31 cellular contexts compared by ENCODE assay signal in genomic region chr7:99165816-99166215, GRCh38. TPM values are rescaled to one million over a fixed set of nuclear protein-coding genes. Genes with fewer than 3 reads are reported as not detected.
"Had no signal": no experiment of that assay in that cellular context is flagged by ENCODE, and none has a peak within 500 bp of the region (broad histone marks: within the 10 kb centered on the region; RNA-seq: fewer than 3 reads in every experiment).

No MANE protein-coding gene starts in this region.

- DNase-seq: stimulated activated CD4-positive, alpha-beta T cell treated with anti-CD3 and anti-CD28 coated beads, Interleukin-2, amount 100 ng/mL, for 48 hours; stimulated activated CD4-positive, alpha-beta T cell treated with anti-CD3 and anti-CD28 coated beads, Interleukin-4, amount 100 ng/mL, for 1 hour; stimulated activated CD4-positive, alpha-beta T cell treated with anti-CD3 and anti-CD28 coated beads, Interleukin-4, amount 100 ng/mL, for 24 hours; stimulated activated CD4-positive, alpha-beta T cell treated with anti-CD3 and anti-CD28 coated beads, Interleukin-4, amount 100 ng/mL, for 4 hours; stimulated activated CD8-positive, alpha-beta memory T cell treated with anti-CD3 and anti-CD28 coated beads, Interleukin-4, amount 100 ng/mL, for 48 hours; stimulated activated naive B cell treated with anti-CD40 and anti-IgM and Interleukin-4, amounts not matched to agents 10 μg/mL and 1 μg/mL and 100 μg/mL, for 72 hours; stimulated activated naive CD4-positive, alpha-beta T cell; stimulated activated naive CD4-positive, alpha-beta T cell treated with Interleukin-2 at 50 U/mL for 16 hours; stimulated activated naive CD8-positive, alpha-beta T cell treated with anti-CD3 and anti-CD28 coated beads, Interleukin-15, amount 100 ng/mL, for 72 hours; stimulated activated naive CD8-positive, alpha-beta T cell treated with anti-CD3 and anti-CD28 coated beads, Interleukin-15, Interleukin-2, amounts not matched to agents 100 U/mL and 50 U/mL, for 24 hours; stomach; substantia nigra; testis; thyroid gland; transverse colon; trophoblast cell; upper lobe of left lung; upper lobe of right lung; uterus had no signal

- H3K36me3 ChIP-seq: stomach, suprapubic skin, thoracic aorta, thyroid gland, tibial artery, tibial nerve, transverse colon, upper lobe of left lung, upper lobe of right lung, uterus, vagina had no signal

- FAIRE-seq: urothelium cell line had no signal

- ATAC-seq: stimulated activated effector memory CD8-positive, alpha-beta T cell treated with anti-CD3 and anti-CD28 coated beads, Interleukin-12 subunit alpha, Interleukin-12 subunit beta, amount 100 ng/mL, for 72 hours; stimulated activated memory B cell treated with anti-CD40 and anti-IgM and Interleukin-4, amounts not matched to agents 10 μg/mL and 1 μg/mL and 100 μg/mL, for 72 hours; stimulated activated naive B cell treated with anti-CD40 and anti-IgM and Interleukin-4, amounts not matched to agents 10 μg/mL and 1 μg/mL and 100 μg/mL, for 72 hours; stimulated activated naive CD8-positive, alpha-beta T cell treated with anti-CD3 and anti-CD28 coated beads, Interleukin-15, amount 100 ng/mL, for 72 hours; stimulated activated naive CD8-positive, alpha-beta T cell treated with anti-CD3 and anti-CD28 coated beads, Interleukin-15, Interleukin-2, amounts not matched to agents 100 U/mL and 50 U/mL, for 24 hours; upper lobe of right lung had no signal

- H3K27ac ChIP-seq: stomach, suprapubic skin, testis, thoracic aorta, thyroid gland, tibial artery, tibial nerve, transverse colon, upper lobe of left lung, upper lobe of right lung, uterus, vagina had no signal

- H3K4me3 ChIP-seq: stomach, suprapubic skin, testis, thoracic aorta, thyroid gland, tibial artery, tibial nerve, transverse colon, upper lobe of left lung, upper lobe of right lung, uterus, vagina had no signal

- H3K9me3 ChIP-seq: stomach, suprapubic skin, testis, thoracic aorta, thyroid gland, tibial artery, tibial nerve, transverse colon, upper lobe of left lung, upper lobe of right lung, uterus, vagina had no signal

- H3K4me1 ChIP-seq: testis, thyroid gland, tibial artery, tibial nerve, upper lobe of left lung, upper lobe of right lung, uterus, vagina had no signal

- H3K27me3 ChIP-seq: stomach, suprapubic skin, testis, thyroid gland, tibial artery, tibial nerve, transverse colon, upper lobe of left lung, upper lobe of right lung, uterus, vagina had no signal

RNA-seq across cellular contexts. Expression of gene KPNA7, which starts 42.1 kb away (rescaled TPM):
- total RNA-seq: subcutaneous adipose tissue, suprapubic skin, temporal lobe, thoracic aorta, thyroid gland, ureter, urinary bladder, uterus, vagina had no signal
